Comparison of ENCODE assay signal across 39 cellular contexts in the genomic region with DNA sequence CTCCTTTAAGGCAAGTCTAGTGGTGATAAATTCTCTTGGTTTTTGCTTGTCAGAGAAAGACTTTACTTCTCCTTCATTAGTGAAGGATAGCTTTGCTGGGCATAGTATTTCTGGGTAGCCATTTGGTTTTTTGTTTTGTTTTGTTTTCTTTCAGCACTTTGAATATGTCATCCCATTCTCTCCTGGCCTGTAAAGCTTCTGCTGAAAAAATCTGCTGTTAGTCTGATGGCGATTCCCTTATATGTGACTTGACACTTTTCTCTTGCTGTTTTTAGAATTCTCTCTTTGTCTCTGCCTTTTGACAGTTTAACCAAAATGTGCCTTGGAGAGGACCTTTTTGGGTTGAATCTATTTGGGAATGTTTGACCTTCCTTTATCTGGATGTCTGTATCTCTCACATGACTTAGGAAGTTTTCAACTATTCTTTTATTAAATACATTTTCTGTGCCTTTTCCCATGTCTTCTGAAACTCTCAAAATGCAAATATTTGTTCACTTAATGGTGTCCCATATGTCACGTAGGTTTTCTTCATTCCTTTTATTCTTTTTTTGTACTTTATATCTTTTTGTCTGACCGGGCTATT. TPM values are rescaled to one million over a fixed set of nuclear protein-coding genes. Genes with fewer than 3 reads are reported as not detected.
"Had no signal": no experiment of that assay in that cellular context is flagged by ENCODE, and none has a peak within 500 bp of the region (broad histone marks: within the 10 kb centered on the region; RNA-seq: fewer than 3 reads in every experiment).

No MANE protein-coding gene starts in this region.

- ATAC-seq: activated CD8-positive, alpha-beta T cell treated with anti-CD3 and anti-CD28 coated beads for 36 hours; activated naive CD8-positive, alpha-beta T cell treated with anti-CD3 and anti-CD28 coated beads, Interleukin-2, amount 50 U/mL, for 24 hours; activated T-cell treated with anti-CD3 and anti-CD28 coated beads, Interleukin-2, amount 50 U/mL, for 4 hours; activated T-cell treated with anti-CD3 and anti-CD28 coated beads, Interleukin-2, amount 50 U/mL, for 72 hours; activated T-helper 17 cell treated with anti-CD3 and anti-CD28 coated beads, Interleukin-2, amount 50 U/mL, for 72 hours had no signal

- H3K36me3 Mint-ChIP-seq: brain had no signal

- H3K27me3 ChIP-seq: ascending aorta, cardiac muscle cell had no signal

- H3K4me3 Mint-ChIP-seq: activated B cell treated with CpG ODN at 0.5 μM for 24 hours; activated CD4-positive, alpha-beta memory T cell treated with anti-CD3 and anti-CD28 coated beads for 36 hours; activated CD4-positive, alpha-beta T cell treated with anti-CD3 and anti-CD28 coated beads, Interleukin-2, amount 10 ng/mL, durations not matched to agents 24 days and 14 days; activated CD8-positive, alpha-beta T cell treated with anti-CD3 and anti-CD28 coated beads for 36 hours; activated naive CD4-positive, alpha-beta T cell treated with anti-CD3 and anti-CD28 coated beads, Interleukin-2, amount 10 ng/mL, durations not matched to agents 7 days and 5 days; activated naive CD4-positive, alpha-beta T cell treated with anti-CD3 and anti-CD28 coated beads, Interleukin-2, amount 50 U/mL, for 24 hours; activated naive CD8-positive, alpha-beta T cell; activated naive CD8-positive, alpha-beta T cell treated with anti-CD3 and anti-CD28 coated beads, Interleukin-2, amount 10 ng/mL, durations not matched to agents 7 days and 5 days; activated naive CD8-positive, alpha-beta T cell treated with anti-CD3 and anti-CD28 coated beads, Interleukin-2, amount 50 U/mL, for 24 hours; activated T-cell treated with anti-CD3 and anti-CD28 coated beads, Interleukin-2, amount 50 U/mL, for 4 hours; activated T-cell treated with anti-CD3 and anti-CD28 coated beads, Interleukin-2, amount 50 U/mL, for 72 hours; activated T-helper 1 cell treated with anti-CD3 and anti-CD28 coated beads, Interleukin-12 subunit alpha, Interleukin-12 subunit beta, Interleukin-2, Interleukin-4 antibody, amounts not matched to agents 30 ng/mL and 10 ng/mL and 1 ng/mL, durations not matched to agents 14 hours and 24 hours and 36 hours; activated T-helper 17 cell treated with anti-CD3 and anti-CD28 coated beads, Interleukin-2, amount 50 U/mL, for 72 hours; brain; central memory CD8-positive, alpha-beta T cell; T-helper 1 cell treated with Interleukin-12 subunit alpha and Interleukin-12 subunit beta and Interleukin-4 antibody, amounts not matched to agents 30 μg/mL and 1 μg/mL, for 36 hours; T-helper 2 cell treated with Interferon-gamma antibody and Interleukin-4, amounts not matched to agents 5 μg/mL and 100 μg/mL, for 36 hours had no signal

- H3K9me3 ChIP-seq: ascending aorta had no signal

- H3K27ac ChIP-seq: ascending aorta, cardiac muscle cell, VCaP had no signal

- DNase-seq: activated B cell treated with CpG ODN at 0.5 μM for 24 hours; activated CD4-positive, alpha-beta memory T cell treated with anti-CD3 and anti-CD28 coated beads for 36 hours; activated CD4-positive, alpha-beta T cell treated with anti-CD3 and anti-CD28 coated beads for 4 hours; activated CD4-positive, alpha-beta T cell treated with anti-CD3 and anti-CD28 coated beads, Interleukin-2, amount 10 ng/mL, durations not matched to agents 24 days and 14 days; activated CD4-positive, alpha-beta T cell treated with anti-CD3 and anti-CD28 coated beads, Interleukin-2, amount 50 U/mL, for 1 hour; activated CD4-positive, alpha-beta T cell treated with anti-CD3 and anti-CD28 coated beads, Interleukin-2, amount 50 U/mL, for 4 hours; activated CD4-positive, CD25-positive, alpha-beta regulatory T cell treated with anti-CD3 and anti-CD28 coated beads, Interleukin-2, amount 50 U/mL, for 72 hours; activated CD8-positive, alpha-beta memory T cell treated with anti-CD3 and anti-CD28 coated beads, Interleukin-2, amount 50 U/mL, for 4 hours; activated CD8-positive, alpha-beta T cell treated with anti-CD3 and anti-CD28 coated beads for 36 hours; activated gamma-delta T cell; activated naive CD4-positive, alpha-beta T cell treated with anti-CD3 and anti-CD28 coated beads, Interleukin-2, amount 10 ng/mL, durations not matched to agents 7 days and 5 days; activated naive CD4-positive, alpha-beta T cell treated with Interleukin-2 at 50 U/mL for 16 hours; activated naive CD8-positive, alpha-beta T cell treated with anti-CD3 and anti-CD28 coated beads, Interleukin-2, amount 10 ng/mL, durations not matched to agents 7 days and 5 days; activated naive CD8-positive, alpha-beta T cell treated with anti-CD3 and anti-CD28 coated beads, Interleukin-2, amount 50 U/mL, for 24 hours; activated T-cell treated with anti-CD3 and anti-CD28 coated beads for 4 hours; activated T-cell treated with anti-CD3 and anti-CD28 coated beads, Interleukin-2, amount 50 U/mL, for 1 hour; activated T-cell treated with anti-CD3 and anti-CD28 coated beads, Interleukin-2, amount 50 U/mL, for 4 hours; activated T-cell treated with anti-CD3 and anti-CD28 coated beads, Interleukin-2, amount 50 U/mL, for 72 hours; amygdala; anterior cingulate cortex; caudate nucleus; cerebellar nuclear complex; T-helper 1 cell; T-helper 2 cell; T-helper 9 cell had no signal

- H3K27ac Mint-ChIP-seq: activated B cell treated with CpG ODN at 0.5 μM for 24 hours; activated CD4-positive, alpha-beta memory T cell treated with anti-CD3 and anti-CD28 coated beads for 36 hours; activated CD4-positive, alpha-beta T cell treated with anti-CD3 and anti-CD28 coated beads, Interleukin-2, amount 10 ng/mL, durations not matched to agents 24 days and 14 days; activated CD8-positive, alpha-beta T cell treated with anti-CD3 and anti-CD28 coated beads for 36 hours; activated naive CD4-positive, alpha-beta T cell treated with anti-CD3 and anti-CD28 coated beads, Interleukin-2, amount 10 ng/mL, durations not matched to agents 7 days and 5 days; activated naive CD4-positive, alpha-beta T cell treated with anti-CD3 and anti-CD28 coated beads, Interleukin-2, amount 50 U/mL, for 24 hours; activated naive CD8-positive, alpha-beta T cell; activated naive CD8-positive, alpha-beta T cell treated with anti-CD3 and anti-CD28 coated beads, Interleukin-2, amount 10 ng/mL, durations not matched to agents 7 days and 5 days; activated naive CD8-positive, alpha-beta T cell treated with anti-CD3 and anti-CD28 coated beads, Interleukin-2, amount 50 U/mL, for 24 hours; activated T-cell treated with anti-CD3 and anti-CD28 coated beads, Interleukin-2, amount 50 U/mL, for 72 hours; activated T-helper 1 cell treated with anti-CD3 and anti-CD28 coated beads, Interleukin-12 subunit alpha, Interleukin-12 subunit beta, Interleukin-2, Interleukin-4 antibody, amounts not matched to agents 30 ng/mL and 10 ng/mL and 1 ng/mL, durations not matched to agents 14 hours and 24 hours and 36 hours; activated T-helper 17 cell treated with anti-CD3 and anti-CD28 coated beads, Interleukin-2, amount 50 U/mL, for 72 hours; brain; T-helper 1 cell treated with Interleukin-12 subunit alpha and Interleukin-12 subunit beta and Interleukin-4 antibody, amounts not matched to agents 30 μg/mL and 1 μg/mL, for 36 hours; T-helper 2 cell treated with Interferon-gamma antibody and Interleukin-4, amounts not matched to agents 5 μg/mL and 100 μg/mL, for 36 hours had no signal

- H3K4me3 ChIP-seq: ascending aorta, cardiac muscle cell had no signal

- H3K36me3 ChIP-seq: ascending aorta, cardiac muscle cell had no signal

- H3K4me1 ChIP-seq: ascending aorta had no signal

- H3K27me3 Mint-ChIP-seq: activated CD8-positive, alpha-beta T cell treated with anti-CD3 and anti-CD28 coated beads for 36 hours had no signal

RNA-seq across cellular contexts. Expression of a gene that starts 14.7 kb away (rescaled TPM):
- total RNA-seq: activated B cell treated with CpG ODN at 0.5 μM for 24 hours; activated CD4-positive, alpha-beta memory T cell treated with anti-CD3 and anti-CD28 coated beads for 36 hours; activated CD4-positive, alpha-beta T cell treated with anti-CD3 and anti-CD28 coated beads, Interleukin-2, amount 10 ng/mL, durations not matched to agents 24 days and 14 days; activated CD8-positive, alpha-beta memory T cell treated with anti-CD3 and anti-CD28 coated beads for 36 hours; activated CD8-positive, alpha-beta T cell treated with anti-CD3 and anti-CD28 coated beads for 36 hours; activated naive CD8-positive, alpha-beta T cell treated with anti-CD3 and anti-CD28 coated beads, Interleukin-2, amount 10 ng/mL, durations not matched to agents 7 days and 5 days; activated T-cell treated with anti-CD3 and anti-CD28 coated beads, Interleukin-2, amount 50 U/mL, for 4 hours; activated T-cell treated with anti-CD3 and anti-CD28 coated beads, Interleukin-2, amount 50 U/mL, for 72 hours; activated T-helper 1 cell treated with anti-CD3 and anti-CD28 coated beads, Interleukin-12 subunit alpha, Interleukin-12 subunit beta, Interleukin-2, Interleukin-4 antibody, amounts not matched to agents 30 ng/mL and 10 ng/mL and 1 ng/mL, durations not matched to agents 14 hours and 24 hours and 36 hours; activated T-helper 17 cell treated with anti-CD3 and anti-CD28 coated beads, Interleukin-2, amount 50 U/mL, for 72 hours; ascending aorta; bronchial epithelial cell; cardiac muscle cell; chondrocyte had no signal

RNA-seq across cellular contexts. Expression of a gene that starts 48.3 kb away (rescaled TPM):
- total RNA-seq: chondrocyte had no signal

RNA-seq across cellular contexts. Expression of a gene that starts 53.3 kb away (rescaled TPM):
- total RNA-seq: activated B cell treated with CpG ODN at 0.5 μM for 24 hours; activated CD4-positive, alpha-beta memory T cell treated with anti-CD3 and anti-CD28 coated beads for 36 hours; activated CD4-positive, alpha-beta T cell treated with anti-CD3 and anti-CD28 coated beads, Interleukin-2, amount 10 ng/mL, durations not matched to agents 24 days and 14 days; activated CD8-positive, alpha-beta memory T cell treated with anti-CD3 and anti-CD28 coated beads for 36 hours; activated CD8-positive, alpha-beta T cell treated with anti-CD3 and anti-CD28 coated beads for 36 hours; activated naive CD8-positive, alpha-beta T cell treated with anti-CD3 and anti-CD28 coated beads, Interleukin-2, amount 10 ng/mL, durations not matched to agents 7 days and 5 days; activated T-cell treated with anti-CD3 and anti-CD28 coated beads, Interleukin-2, amount 50 U/mL, for 4 hours; activated T-cell treated with anti-CD3 and anti-CD28 coated beads, Interleukin-2, amount 50 U/mL, for 72 hours; activated T-helper 1 cell treated with anti-CD3 and anti-CD28 coated beads, Interleukin-12 subunit alpha, Interleukin-12 subunit beta, Interleukin-2, Interleukin-4 antibody, amounts not matched to agents 30 ng/mL and 10 ng/mL and 1 ng/mL, durations not matched to agents 14 hours and 24 hours and 36 hours; activated T-helper 17 cell treated with anti-CD3 and anti-CD28 coated beads, Interleukin-2, amount 50 U/mL, for 72 hours; ascending aorta; bronchial epithelial cell; cardiac muscle cell; chondrocyte had no signal
